In the genomic region with DNA sequence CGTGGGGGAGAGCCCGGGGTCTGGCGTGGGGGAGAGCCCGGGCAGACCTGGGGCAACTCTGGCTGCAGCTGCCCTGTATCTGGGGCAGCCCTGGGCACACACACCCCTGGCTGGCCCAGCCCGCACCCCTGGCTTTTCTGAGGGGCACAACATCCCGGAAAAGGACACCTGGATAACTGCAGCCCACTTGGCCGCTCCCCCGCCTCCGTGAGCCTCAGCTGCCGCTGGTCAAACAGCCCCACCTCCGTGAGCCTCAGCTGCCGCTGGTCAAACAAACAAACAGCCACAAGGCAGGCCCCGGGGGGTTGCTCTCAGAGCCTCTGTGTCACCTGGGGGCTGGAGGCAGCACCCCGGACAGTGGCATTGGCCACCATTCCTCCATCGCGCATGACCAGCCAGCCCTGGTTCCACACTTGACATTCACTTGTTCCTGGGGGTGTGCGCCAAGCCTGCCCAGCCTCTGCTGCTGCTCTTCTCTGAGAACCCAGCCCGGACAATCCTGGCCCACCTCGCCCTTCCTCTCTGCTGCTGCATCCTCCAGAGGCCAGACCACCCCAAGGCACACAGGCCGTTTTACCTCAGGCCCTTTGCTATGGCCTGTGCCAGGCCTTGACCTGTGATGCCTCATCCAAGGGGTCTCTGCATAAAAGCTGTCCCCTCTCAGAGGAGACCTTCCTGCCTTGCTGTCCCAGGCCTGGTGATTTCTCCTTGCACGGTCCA, we compare ENCODE assay signal across 13 cellular contexts. TPM values are rescaled to one million over a fixed set of nuclear protein-coding genes. Genes with fewer than 3 reads are reported as not detected.
DNase-seq lines count a peak whose midpoint lies in the region; ATAC-seq and TF ChIP-seq lines count a peak whose summit lies in the region.
"Had no signal": no experiment of that assay in that cellular context is flagged by ENCODE, and none has a peak within 500 bp of the region (broad histone marks: within the 10 kb centered on the region; RNA-seq: fewer than 3 reads in every experiment).

No MANE protein-coding gene starts in this region.

- ATAC-seq in GM23338 = peak; percentile 5; the same call in 1 of the 3 replicates
- no peak for ATAC-seq in gastroesophageal sphincter
- ATAC-seq in psoas muscle = no peak
- ATAC-seq: K562 had no signal

- H3K79me2 ChIP-seq in GM23338 (replicated peaks; ENCODE audit: insufficient read depth) = no peaks in the 10 kb centered on the region

- TF ChIP-seq CTCF in GM23338 (conservative IDR thresholded peaks at IDR 0.05; ENCODE audit: low read depth in 2 of 2) = no peak
- no peak for TF ChIP-seq CTCF in gastroesophageal sphincter (IDR thresholded peaks at IDR 0.05)
- TF ChIP-seq CTCF in psoas muscle (IDR thresholded peaks at IDR 0.05) = no peak

- TF ChIP-seq EP300 in gastroesophageal sphincter (IDR thresholded peaks at IDR 0.05) = no peak

- H3K9me3 Mint-ChIP-seq in GM23338 = no peaks in the 10 kb centered on the region; the same call in 2 of the 3 replicates
- H3K9me3 Mint-ChIP-seq in immature natural killer cell = no peaks in the 10 kb centered on the region
- H3K9me3 Mint-ChIP-seq: activated naive CD4-positive, alpha-beta T cell treated with anti-CD3 and anti-CD28 coated beads, Interleukin-2, amount 10 ng/mL, durations not matched to agents 7 days and 5 days; CD8-positive, alpha-beta memory T cell had no signal

- H3K4me3 Mint-ChIP-seq in GM23338 = no peak overlapping the region
- H3K4me3 Mint-ChIP-seq in immature natural killer cell = no peak overlapping the region
- H3K4me3 Mint-ChIP-seq: activated naive CD4-positive, alpha-beta T cell treated with anti-CD3 and anti-CD28 coated beads, Interleukin-2, amount 10 ng/mL, durations not matched to agents 7 days and 5 days; CD8-positive, alpha-beta memory T cell had no signal

- H3K27me3 Mint-ChIP-seq in GM23338 (ENCODE audit: insufficient read depth, low read depth, poor library complexity) (peaks cover 7% of the 10 kb centered on the region), immature natural killer cell (ENCODE audit: low read depth in 3 of 3) (peaks cover 0 to 3% (median 2%) of the 10 kb centered on the region in 3 donors)
- H3K27me3 Mint-ChIP-seq: activated naive CD4-positive, alpha-beta T cell treated with anti-CD3 and anti-CD28 coated beads, Interleukin-2, amount 10 ng/mL, durations not matched to agents 7 days and 5 days; CD8-positive, alpha-beta memory T cell had no signal

- H3K9me3 ChIP-seq in gastroesophageal sphincter (no peaks in the 10 kb centered on the region), psoas muscle (no peaks in the 10 kb centered on the region)
- H3K9me3 ChIP-seq: testis had no signal

- WGBS in gastroesophageal sphincter (ENCODE audit: low coverage in 1 of 2), 2 donors = 79 to 90% methylated on average over 2 of the region's 21 CpGs
- WGBS in psoas muscle, 3 donors = 72 to 84% (median 78%) methylated on average over 14 to 21 of the region's 21 CpGs

- no peak overlapping the region for H2AFZ ChIP-seq in GM23338

- no peak overlapping the region for H3K4me2 ChIP-seq in GM23338

- intact Hi-C loops in psoas muscle (cut with DNase I) = no loop called here

- no peaks in the 10 kb centered on the region for H3F3A ChIP-seq in GM23338 (replicated peaks; ENCODE audit: low read depth)

- no peaks in the 10 kb centered on the region; the same call in 1 of the 2 replicates for H4K20me1 ChIP-seq in GM23338 (replicated peaks; ENCODE audit: insufficient read depth)

- H3K36me3 Mint-ChIP-seq in GM23338 (ENCODE audit: low read depth) (no peaks in the 10 kb centered on the region), immature natural killer cell (no peaks in the 10 kb centered on the region)
- H3K36me3 Mint-ChIP-seq: activated naive CD4-positive, alpha-beta T cell treated with anti-CD3 and anti-CD28 coated beads, Interleukin-2, amount 10 ng/mL, durations not matched to agents 7 days and 5 days had no signal

- no peak for DNase-seq in GM23338 (ENCODE audit: low spot score)
- DNase-seq in NCI-H345 (lab: John Stamatoyannopoulos, UW) = peak; percentile 47
- DNase-seq in psoas muscle = peak in 1 of 2 donors; percentile 52
- DNase-seq in NCI-H1436 treated with DMSO at 0.1 percent for 48 hours (lab: John Stamatoyannopoulos, UW) = no peak
- DNase-seq in immature natural killer cell = no peak
- DNase-seq in NCI-H2196 (lab: John Stamatoyannopoulos, UW; ENCODE audit: unreplicated experiment) = no peak
- DNase-seq: activated naive CD4-positive, alpha-beta T cell treated with anti-CD3 and anti-CD28 coated beads, Interleukin-2, amount 10 ng/mL, durations not matched to agents 7 days and 5 days; cerebellar nuclear complex; testis had no signal

- H3K4me3 ChIP-seq in GM23338 (no peak overlapping the region), gastroesophageal sphincter (no peak overlapping the region), psoas muscle (no peak overlapping the region)
- H3K4me3 ChIP-seq: K562, skin epidermis, testis had no signal

- H3K27me3 ChIP-seq in GM23338 (ENCODE audit: insufficient read depth) = no peaks in the 10 kb centered on the region
- H3K27me3 ChIP-seq in gastroesophageal sphincter = no peaks in the 10 kb centered on the region
- no peaks in the 10 kb centered on the region for H3K27me3 ChIP-seq in psoas muscle (ENCODE audit: insufficient read depth in 3 of 3, low read length in 2 of 3)
- H3K27me3 ChIP-seq: testis had no signal

- H3K9me2 ChIP-seq in GM23338 (ENCODE audit: insufficient read depth) = no peaks in the 10 kb centered on the region

- H3K4me1 ChIP-seq in GM23338 (ENCODE audit: insufficient read depth) (no peaks in the 10 kb centered on the region), gastroesophageal sphincter (peaks cover 0 to 94% (median 74%) of the 10 kb centered on the region in 3 donors), psoas muscle (peaks cover 66% of the 10 kb centered on the region)

- no peak for TF ChIP-seq POLR2A in gastroesophageal sphincter (IDR thresholded peaks at IDR 0.05)

- H3K27ac Mint-ChIP-seq in GM23338 (no peak overlapping the region), immature natural killer cell (peak overlapping the region in 1 of 6 donors; percentile 17)
- H3K27ac Mint-ChIP-seq: activated naive CD4-positive, alpha-beta T cell treated with anti-CD3 and anti-CD28 coated beads, Interleukin-2, amount 10 ng/mL, durations not matched to agents 7 days and 5 days had no signal

- H3K36me3 ChIP-seq in GM23338 (ENCODE audit: insufficient read depth) (no peaks in the 10 kb centered on the region), gastroesophageal sphincter (peaks cover 0 to 7% of the 10 kb centered on the region in 2 donors), psoas muscle (ENCODE audit: insufficient read depth in 1 of 2, low read depth in 1 of 2) (no peaks in the 10 kb centered on the region)

- H3K27ac ChIP-seq in GM23338 (ENCODE audit: low read depth) (no peak overlapping the region), gastroesophageal sphincter (peak overlapping the region in 3 of 4 donors; percentile 32 to 64 (median 37)), psoas muscle (peak overlapping the region; percentile 41)
- H3K27ac ChIP-seq: testis had no signal

- H3K4me1 Mint-ChIP-seq in GM23338 (peaks cover 19% of the 10 kb centered on the region), immature natural killer cell (no peaks in the 10 kb centered on the region)
- H3K4me1 Mint-ChIP-seq: activated naive CD4-positive, alpha-beta T cell treated with anti-CD3 and anti-CD28 coated beads, Interleukin-2, amount 10 ng/mL, durations not matched to agents 7 days and 5 days; CD8-positive, alpha-beta memory T cell had no signal

TF ChIP-seq in GM23338, 12 proteins besides CTCF, POLR2A, EP300 and RAD21:
- TF ChIP-seq REST (IDR thresholded peaks at IDR 0.05; ENCODE audit: unreplicated experiment) (peak; percentile 49), CREB1 (CRISPR knock-in tag; IDR thresholded peaks at IDR 0.05; ENCODE audit: low read depth) (no peak)

RNA-seq across cellular contexts. Expression of gene CEBPG, which starts 19.9 kb away (rescaled TPM):
- total RNA-seq in GM23338 (2014; rRNA removed; shearing (Covaris generic)) = 45.1 and 50.2 TPM in 2 replicates
- polyA plus RNA-seq in GM23338 (2016; fragmentation: Nextera tagmentation; extraction: Ambion mirVana) (20.9 and 25.9 TPM in 2 replicates), psoas muscle (10 to 100 TPM; 47.0 to 95.7 (median 60.3) TPM), immature natural killer cell (10 to 100 TPM in 2 of 3 donors, 1 to 10 TPM in 1; 7.4 to 14.8 (median 12.3) TPM)
- total RNA-seq in gastroesophageal sphincter (10 to 100 TPM; 23.8 to 34.9 (median 26.2) TPM), psoas muscle (10 to 100 TPM; 29.9 to 54.5 (median 49.5) TPM)
